11 cellular contexts compared by ENCODE assay signal in genomic region chr14:100747021-100747586, GRCh38. TPM values are rescaled to one million over a fixed set of nuclear protein-coding genes. Genes with fewer than 3 reads are reported as not detected.
DNase-seq lines count a peak whose midpoint lies in the region; ATAC-seq, FAIRE-seq and TF ChIP-seq lines count a peak whose summit lies in the region.
"Had no signal": no experiment of that assay in that cellular context is flagged by ENCODE, and none has a peak within 500 bp of the region (broad histone marks: within the 10 kb centered on the region; RNA-seq: fewer than 3 reads in every experiment).

No MANE protein-coding gene starts in this region.

- no peak; the same call in 1 of the 2 replicates for TF ChIP-seq CTCF in RWPE1 (conservative IDR thresholded peaks at IDR 0.05; ENCODE audit: low read depth)
- TF ChIP-seq CTCF in fibroblast of villous mesenchyme (IDR thresholded peaks at IDR 0.05; ENCODE audit: insufficient read depth, low read depth, low read length): no peak

- ATAC-seq in left cardiac atrium (peak; percentile 27 to 95), Right ventricle myocardium inferior (no peak), right cardiac atrium (no peak)

- no peak for TF ChIP-seq POLR2A in GM12891 (IDR thresholded peaks at IDR 0.05; ENCODE audit: low read depth, low read length)

- FAIRE-seq in urothelium cell line (lab: Jason Lieb, UNC): no peak
- no peak for FAIRE-seq in GM12891 (lab: Jason Lieb, UNC)
- FAIRE-seq: colon, D721Med had no signal

- WGBS in right cardiac atrium: 81% methylated on average over 9 of the region's 9 CpGs

- no peak for DNase-seq in left cardiac atrium
- DNase-seq in Right ventricle myocardium inferior (ENCODE audit: missing footprints): no peak
- peak; percentile 86 for DNase-seq in RWPE1 (ENCODE audit: low spot score)
- peak; percentile 92 for DNase-seq in fibroblast of villous mesenchyme (ENCODE audit: low read depth)
- DNase-seq in urothelium cell line (ENCODE audit: low spot score): peak; percentile 12
- DNase-seq in GM12891 (ENCODE audit: insufficient read length, low spot score): no peak
- DNase-seq in NCI-H446 treated with DMSO at 0.1 percent for 48 hours (lab: John Stamatoyannopoulos, UW): no peak
- DNase-seq in right cardiac atrium: no peak

- H3K9me3 ChIP-seq in right cardiac atrium (ENCODE audit: control insufficient read depth, low read length): no peaks in the 10 kb centered on the region

- H3K27me3 ChIP-seq in right cardiac atrium (ENCODE audit: control insufficient read depth, insufficient read depth): no peaks in the 10 kb centered on the region

- POLR2A ChIA-PET in RWPE1 (lab: Yijun Ruan, JAX; ENCODE audit: low non-redundant PET): interaction anchor here (0.7 kb wide), 1 partner anchor 16 kb away, joined by 8 read pairs; no protein-coding TSS in a partner anchor

- H3K4me3 ChIP-seq in fibroblast of villous mesenchyme (ENCODE audit: low read depth, low read length): no peak overlapping the region
- H3K4me3 ChIP-seq in right cardiac atrium (ENCODE audit: low read length): no peak overlapping the region

- intact Hi-C loops in left cardiac atrium (cut with DNase I): no loop called here
- intact Hi-C loops in Right ventricle myocardium inferior (cut with DNase I): no loop called here
- intact Hi-C loops in right cardiac atrium (cut with DNase I): no loop called here

- H3K27ac ChIP-seq in RWPE1 (peak overlapping the region; percentile 92), right cardiac atrium (ENCODE audit: low read length) (no peak overlapping the region)
- H3K27ac ChIP-seq: VCaP had no signal

- no peaks in the 10 kb centered on the region for H3K4me1 ChIP-seq in right cardiac atrium (ENCODE audit: control insufficient read depth, insufficient read depth, low read length)

- CTCF ChIA-PET in RWPE1 (lab: Yijun Ruan, JAX): no interaction called here

TF ChIP-seq in GM12891, 5 proteins besides CTCF, POLR2A, EP300 and RAD21:
- TF ChIP-seq TAF1 (IDR thresholded peaks at IDR 0.05; ENCODE audit: low read depth, low read length) (no peak), POLR2AphosphoS5 (IDR thresholded peaks at IDR 0.05; ENCODE audit: low read depth, low read length) (no peak), PAX5 (IDR thresholded peaks at IDR 0.05; ENCODE audit: insufficient read depth, low read length, severe bottlenecking) (no peak), SPI1 (IDR thresholded peaks at IDR 0.05; ENCODE audit: low read depth, low read length) (no peak), POU2F2 (IDR thresholded peaks at IDR 0.05; ENCODE audit: low read depth, low read length) (no peak)
TF ChIP-seq in GM12891: peak in this region for 0.

RNA-seq across cellular contexts. Expression of gene DLK1, which starts 20.4 kb away (rescaled TPM):
- total RNA-seq in left cardiac atrium (1 to 10 TPM in 1 of 2 donors, not detected in 1; 3.3 TPM), Right ventricle myocardium inferior (52.3 TPM), fibroblast of villous mesenchyme (not detected in 2 replicates), right cardiac atrium (not detected)
- not detected for polyA plus RNA-seq in GM12891 (2012; ENCODE audit: low read depth, missing spikeins)
- polyA plus RNA-seq in right cardiac atrium: 0.07 TPM

Comparison
In these comparisons a context has a peak if more than half of its experiments do, and no peak if none do; other contexts are left out.
1. ATAC-seq: peak in left cardiac atrium (2 of 2); none in Right ventricle myocardium inferior (single experiment) and right cardiac atrium (0 of 2).
2. RNA of gene DLK1, which starts 20.4 kb away (total RNA-seq): 52.3 TPM in Right ventricle myocardium inferior (single experiment); 3.3 TPM in left cardiac atrium, not detected in right cardiac atrium and not detected in fibroblast of villous mesenchyme; every median in the first group is over 10 times any median in the second.
3. DNase-seq: peak in RWPE1 (single experiment), fibroblast of villous mesenchyme (single experiment) and urothelium cell line (single experiment); none in left cardiac atrium (single experiment), Right ventricle myocardium inferior (single experiment), GM12891 (single experiment), NCI-H446 treated with DMSO at 0.1 percent for 48 hours (single experiment) and right cardiac atrium (0 of 3).